In the genomic region with DNA sequence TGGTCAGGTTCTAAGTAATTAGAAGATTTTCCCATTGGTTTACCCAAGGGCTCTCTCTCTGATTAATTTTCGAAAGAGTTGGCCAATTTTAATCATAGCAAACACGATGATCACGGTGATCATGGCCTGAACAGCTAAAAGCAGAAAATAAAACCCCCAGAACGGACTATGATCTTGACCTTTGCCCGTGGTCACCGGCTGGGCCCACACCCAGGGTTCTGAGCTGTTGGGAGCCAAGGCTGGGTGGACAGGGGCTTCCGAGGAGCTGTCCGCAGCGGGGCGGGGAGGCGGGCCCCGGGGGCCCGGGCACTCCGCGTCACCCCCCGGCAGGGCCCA, we compare ENCODE assay signal across 10 cellular contexts. TPM values are rescaled to one million over a fixed set of nuclear protein-coding genes. Genes with fewer than 3 reads are reported as not detected.
DNase-seq lines count a peak whose midpoint lies in the region; ATAC-seq and TF ChIP-seq lines count a peak whose summit lies in the region.
"Had no signal": no experiment of that assay in that cellular context is flagged by ENCODE, and none has a peak within 500 bp of the region (broad histone marks: within the 10 kb centered on the region; RNA-seq: fewer than 3 reads in every experiment).

No MANE protein-coding gene starts in this region.

- WGBS in smooth muscle cell (ENCODE audit: low lambda C conversion rate), result 52% methylated on average over 10 of the region's 16 CpGs

- H3K36me3 ChIP-seq in smooth muscle cell (ENCODE audit: low read depth), result no peaks in the 10 kb centered on the region

- peak; percentile 29 for ATAC-seq in GM19463 (IDR thresholded peaks at IDR 0.05; ENCODE audit: unreplicated experiment)
- ATAC-seq in GM21381 (IDR thresholded peaks at IDR 0.05; ENCODE audit: unreplicated experiment), result no peak

- peak overlapping the region; percentile 22 for H3K4me3 ChIP-seq in smooth muscle cell

- peaks cover 18% of the 10 kb centered on the region for H3K4me1 ChIP-seq in smooth muscle cell (ENCODE audit: low read depth)

- POLR2A ChIA-PET in activated CD4-positive, alpha-beta memory T cell treated with anti-CD3 and anti-CD28 coated beads for 36 hours (lab: Charles Lee), result interaction anchor here (0.6 kb wide), 1 partner anchor 860 kb away, joined by 3 read pairs; no protein-coding TSS in a partner anchor
- POLR2A ChIA-PET in RWPE1 (lab: Yijun Ruan, JAX; ENCODE audit: low non-redundant PET), result no interaction called here

- H3K36me3 Mint-ChIP-seq in activated CD4-positive, alpha-beta memory T cell treated with anti-CD3 and anti-CD28 coated beads for 36 hours, result no peaks in the 10 kb centered on the region

- peaks cover 20% of the 10 kb centered on the region for H3K27me3 ChIP-seq in smooth muscle cell (ENCODE audit: low read depth)

- no peak for DNase-seq in activated CD4-positive, alpha-beta memory T cell treated with anti-CD3 and anti-CD28 coated beads for 36 hours
- peak; percentile 34 for DNase-seq in iPS-NIHi11 (ENCODE audit: low spot score)
- DNase-seq in smooth muscle cell (lab: John Stamatoyannopoulos, UW; ENCODE audit: unreplicated experiment), result no peak
- DNase-seq in dedifferentiated amniotic fluid mesenchymal stem cell (ENCODE audit: extremely low spot score), result no peak
- DNase-seq in NCI-H2029 (lab: John Stamatoyannopoulos, UW), result no peak
- no peak for DNase-seq in RWPE1 (ENCODE audit: low spot score)

- no peaks in the 10 kb centered on the region for H3K9me3 ChIP-seq in smooth muscle cell (replicated peaks; ENCODE audit: low read depth)

- H3K27ac ChIP-seq in smooth muscle cell (ENCODE audit: low read depth) (peak overlapping the region; percentile 36), RWPE1 (no peak overlapping the region)

- H2AFZ ChIP-seq in smooth muscle cell (ENCODE audit: low read depth), result peak overlapping the region; percentile 43

- peaks cover 7% of the 10 kb centered on the region for H3F3A ChIP-seq in smooth muscle cell (ENCODE audit: low read depth)

- H3K4me1 Mint-ChIP-seq in activated CD4-positive, alpha-beta memory T cell treated with anti-CD3 and anti-CD28 coated beads for 36 hours (ENCODE audit: low read depth), result peaks cover 51% of the 10 kb centered on the region

- H3K27me3 Mint-ChIP-seq in activated CD4-positive, alpha-beta memory T cell treated with anti-CD3 and anti-CD28 coated beads for 36 hours, result peaks cover 32% of the 10 kb centered on the region

- intact Hi-C loops in activated CD4-positive, alpha-beta memory T cell treated with anti-CD3 and anti-CD28 coated beads for 36 hours (cut with micrococcal nuclease), result loop anchor here (2.0 kb wide), 1 partner anchor 260 kb away; a partner anchor contains a TSS

- no peaks in the 10 kb centered on the region for H3K79me2 ChIP-seq in smooth muscle cell (ENCODE audit: low read depth)

- no peak for TF ChIP-seq CTCF in smooth muscle cell (IDR thresholded peaks at IDR 0.05; ENCODE audit: borderline replicate concordance, insufficient read depth, poor library complexity, severe bottlenecking)
- no peak for TF ChIP-seq CTCF in RWPE1 (conservative IDR thresholded peaks at IDR 0.05; ENCODE audit: low read depth)

- peak overlapping the region; percentile 80 for H3K4me2 ChIP-seq in smooth muscle cell

- no peaks in the 10 kb centered on the region for H4K20me1 ChIP-seq in smooth muscle cell (ENCODE audit: low read depth)

- H3K4me3 Mint-ChIP-seq in activated CD4-positive, alpha-beta memory T cell treated with anti-CD3 and anti-CD28 coated beads for 36 hours, result peak overlapping the region; percentile 44

- H3K9ac ChIP-seq in smooth muscle cell (ENCODE audit: low read depth), result no peak overlapping the region

- no peak overlapping the region for H3K27ac Mint-ChIP-seq in activated CD4-positive, alpha-beta memory T cell treated with anti-CD3 and anti-CD28 coated beads for 36 hours

- CTCF ChIA-PET in activated CD4-positive, alpha-beta memory T cell treated with anti-CD3 and anti-CD28 coated beads for 36 hours (lab: Charles Lee), result interaction anchor here (0.9 to 6.2 kb wide), 5 partner anchors 9 to 616 kb away, joined by 3 to 47 read pairs (median 10); no protein-coding TSS in a partner anchor
- CTCF ChIA-PET in RWPE1 (lab: Yijun Ruan, JAX), result interaction anchor here (0.6 kb wide), 1 partner anchor 665 kb away, joined by 3 read pairs; no protein-coding TSS in a partner anchor

- H3K9me3 Mint-ChIP-seq in activated CD4-positive, alpha-beta memory T cell treated with anti-CD3 and anti-CD28 coated beads for 36 hours, result no peaks in the 10 kb centered on the region

RNA-seq across cellular contexts. Expression of a gene that starts 2.5 kb away (rescaled TPM):
- under 1 TPM; 0.24 to 0.31 TPM for total RNA-seq in activated CD4-positive, alpha-beta memory T cell treated with anti-CD3 and anti-CD28 coated beads for 36 hours
- 0.13 TPM in 1 of 2 replicates, not detected in the other for total RNA-seq in smooth muscle cell
- not detected in 2 replicates for polyA plus RNA-seq in smooth muscle cell
- total RNA-seq: chondrocyte had no signal

RNA-seq across cellular contexts. Expression of a gene that starts 27.0 kb away (rescaled TPM):
- total RNA-seq in activated CD4-positive, alpha-beta memory T cell treated with anti-CD3 and anti-CD28 coated beads for 36 hours, result not detected
- total RNA-seq in smooth muscle cell, result 4.3 and 4.7 TPM in 2 replicates
- polyA plus RNA-seq in smooth muscle cell, result 2.4 and 4.9 TPM in 2 replicates

RNA-seq across cellular contexts. Expression of a gene that starts 45.4 kb away (rescaled TPM):
- not detected for total RNA-seq in activated CD4-positive, alpha-beta memory T cell treated with anti-CD3 and anti-CD28 coated beads for 36 hours
- total RNA-seq in smooth muscle cell, result 0.13 TPM in 1 of 2 replicates, not detected in the other
- not detected in 2 replicates for polyA plus RNA-seq in smooth muscle cell
- total RNA-seq: chondrocyte, M059J had no signal
